22 cellular contexts compared by ENCODE assay signal in genomic region chr19:41384351-41384750, GRCh38.
"Had no signal": no experiment of that assay in that cellular context is flagged by ENCODE, and none has a peak within 500 bp of the region (broad histone marks: within the 10 kb centered on the region; RNA-seq: fewer than 3 reads in every experiment).

No MANE protein-coding gene starts in this region.

- H3K27me3 Mint-ChIP-seq: activated CD8-positive, alpha-beta T cell treated with anti-CD3 and anti-CD28 coated beads for 36 hours; activated naive CD8-positive, alpha-beta T cell; brain; central memory CD8-positive, alpha-beta T cell had no signal

- H3K27me3 ChIP-seq: MG63, Peyer's patch had no signal

- H3K27ac ChIP-seq: Peyer's patch had no signal

- ATAC-seq: activated CD8-positive, alpha-beta T cell treated with anti-CD3 and anti-CD28 coated beads for 36 hours had no signal

- DNase-seq: activated CD4-positive, CD25-positive, alpha-beta regulatory T cell; activated CD8-positive, alpha-beta memory T cell treated with anti-CD3 and anti-CD28 coated beads, Interleukin-2, amount 50 U/mL, for 4 hours; activated CD8-positive, alpha-beta T cell treated with anti-CD3 and anti-CD28 coated beads for 36 hours; activated gamma-delta T cell; activated naive CD4-positive, alpha-beta T cell treated with anti-CD3 and anti-CD28 coated beads for 36 hours; amygdala; MG63; MV-4-11; NCI-H1092 treated with DMSO at 0.1 percent for 48 hours; NCI-H1436; NCI-H1694 treated with DMSO at 0.1 percent for 48 hours; NCI-H2081; NCI-H510A treated with DMSO at 0.1 percent for 48 hours; Peyer's patch; SHP77 treated with DMSO at 0.1 percent for 48 hours; T1000 had no signal

- H3K36me3 Mint-ChIP-seq: activated naive CD8-positive, alpha-beta T cell had no signal

- H3K4me3 Mint-ChIP-seq: activated CD8-positive, alpha-beta T cell treated with anti-CD3 and anti-CD28 coated beads for 36 hours; activated naive CD4-positive, alpha-beta T cell treated with anti-CD3 and anti-CD28 coated beads for 36 hours; activated naive CD8-positive, alpha-beta T cell; brain; central memory CD8-positive, alpha-beta T cell; T-helper 1 cell treated with Interleukin-12 subunit alpha and Interleukin-12 subunit beta and Interleukin-4 antibody, amounts not matched to agents 30 μg/mL and 1 μg/mL, for 36 hours had no signal

- H3K4me3 ChIP-seq: MG63, Peyer's patch had no signal

- H3K4me1 ChIP-seq: Peyer's patch had no signal

- FAIRE-seq: astrocyte, TTC549 had no signal

- H3K9me3 Mint-ChIP-seq: activated CD8-positive, alpha-beta T cell treated with anti-CD3 and anti-CD28 coated beads for 36 hours; activated naive CD4-positive, alpha-beta T cell treated with anti-CD3 and anti-CD28 coated beads for 36 hours; brain; central memory CD8-positive, alpha-beta T cell; T-helper 1 cell treated with Interleukin-12 subunit alpha and Interleukin-12 subunit beta and Interleukin-4 antibody, amounts not matched to agents 30 μg/mL and 1 μg/mL, for 36 hours had no signal

- H3K4me1 Mint-ChIP-seq: central memory CD8-positive, alpha-beta T cell had no signal

- H3K27ac Mint-ChIP-seq: activated CD8-positive, alpha-beta T cell treated with anti-CD3 and anti-CD28 coated beads for 36 hours; activated naive CD4-positive, alpha-beta T cell treated with anti-CD3 and anti-CD28 coated beads for 36 hours; activated naive CD8-positive, alpha-beta T cell; brain; T-helper 1 cell treated with Interleukin-12 subunit alpha and Interleukin-12 subunit beta and Interleukin-4 antibody, amounts not matched to agents 30 μg/mL and 1 μg/mL, for 36 hours had no signal

- H3K9me3 ChIP-seq: MG63, Peyer's patch had no signal
